In the genomic region with DNA sequence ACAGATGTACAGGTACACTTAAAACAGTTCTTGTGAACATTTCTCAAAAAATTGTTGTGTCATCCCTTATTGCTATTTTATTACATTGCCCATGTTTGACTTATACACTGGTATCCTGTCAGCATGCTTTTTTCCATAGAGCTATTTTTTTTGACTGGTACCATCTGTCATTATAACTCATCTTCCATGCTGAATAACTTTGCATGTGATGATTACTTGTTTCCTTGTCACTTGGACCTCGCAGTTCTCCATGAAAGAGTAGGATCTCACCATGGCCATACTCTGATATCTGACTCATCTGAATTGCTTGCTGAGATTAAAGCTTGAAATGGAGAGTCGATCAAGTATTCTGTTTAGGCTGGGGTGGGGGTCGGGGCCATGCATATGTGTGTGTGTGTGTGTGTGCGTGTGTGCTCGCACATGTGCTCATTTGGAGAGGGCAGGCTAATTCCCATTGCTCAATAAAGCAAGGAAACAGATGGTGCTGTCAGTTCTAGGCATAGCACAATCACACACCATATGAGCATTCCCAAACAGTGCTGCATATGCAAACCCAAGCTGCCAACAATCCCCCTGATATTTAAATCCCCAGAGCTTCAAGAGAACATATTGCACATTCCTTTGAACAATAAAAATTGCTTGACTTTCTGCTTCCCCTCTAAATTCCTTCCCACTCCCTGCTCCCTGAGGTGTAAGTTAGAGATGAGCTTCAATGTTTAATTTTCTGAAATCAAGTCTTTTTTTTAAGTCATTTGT, we compare ENCODE assay signal across 21 cellular contexts.
DNase-seq lines count a peak whose midpoint lies in the region; TF ChIP-seq lines count a peak whose summit lies in the region.
"Had no signal": no experiment of that assay in that cellular context is flagged by ENCODE, and none has a peak within 500 bp of the region (broad histone marks: within the 10 kb centered on the region; RNA-seq: fewer than 3 reads in every experiment).

No MANE protein-coding gene starts in this region.

- H3K4me3 ChIP-seq in coronary artery, result no peak overlapping the region
- H3K4me3 ChIP-seq: esophagus muscularis mucosa, GM23248, SJSA1, spleen, transverse colon had no signal

- H3K27ac ChIP-seq in coronary artery, result no peak overlapping the region
- H3K27ac ChIP-seq: esophagus muscularis mucosa, GM23248, KMS-11, SJSA1, spleen, transverse colon had no signal

- intact Hi-C loops in posterior vena cava (cut with DNase I), result no loop called here

- DNase-seq in LHCN-M2 (ENCODE audit: low read depth) (peak; percentile 74), NCI-H82 treated with DMSO at 0.1 percent for 48 hours (lab: John Stamatoyannopoulos, UW; ENCODE audit: unreplicated experiment) (peak; percentile 97), inferior parietal cortex (ENCODE audit: extremely low spot score) (peak; percentile 47), superior temporal gyrus (ENCODE audit: extremely low spot score) (peak; percentile 60), coronary artery (ENCODE audit: low spot score) (no peak), posterior vena cava (ENCODE audit: low spot score) (no peak)
- DNase-seq in activated CD4-positive, CD25-positive, alpha-beta regulatory T cell treated with anti-CD3 and anti-CD28 coated beads, Interleukin-2, amount 50 U/mL, for 72 hours, result no peak
- DNase-seq: activated CD4-positive, alpha-beta T cell treated with anti-CD3 and anti-CD28 coated beads, Interleukin-2, amount 50 U/mL, for 48 hours; activated CD4-positive, CD25-positive, alpha-beta regulatory T cell; activated naive CD4-positive, alpha-beta T cell treated with anti-CD3 and anti-CD28 coated beads, Interleukin-2, amount 10 ng/mL, durations not matched to agents 7 days and 5 days; cortex of kidney; endodermal cell; GM23248; NCI-H1436; nucleus accumbens; spleen; T-helper 1 cell; transverse colon had no signal

- TF ChIP-seq CTCF in coronary artery (IDR thresholded peaks at IDR 0.05), result no peak

Comparison
In these comparisons a context has a peak if more than half of its experiments do, and no peak if none do; other contexts are left out.
1. DNase-seq: peak in LHCN-M2 (single experiment), NCI-H82 treated with DMSO at 0.1 percent for 48 hours (single experiment), inferior parietal cortex (single experiment) and superior temporal gyrus (single experiment); none in activated CD4-positive, CD25-positive, alpha-beta regulatory T cell treated with anti-CD3 and anti-CD28 coated beads, Interleukin-2, amount 50 U/mL, for 72 hours (single experiment), coronary artery (single experiment) and posterior vena cava (single experiment).